8 cellular contexts compared by ENCODE assay signal in the genomic region with DNA sequence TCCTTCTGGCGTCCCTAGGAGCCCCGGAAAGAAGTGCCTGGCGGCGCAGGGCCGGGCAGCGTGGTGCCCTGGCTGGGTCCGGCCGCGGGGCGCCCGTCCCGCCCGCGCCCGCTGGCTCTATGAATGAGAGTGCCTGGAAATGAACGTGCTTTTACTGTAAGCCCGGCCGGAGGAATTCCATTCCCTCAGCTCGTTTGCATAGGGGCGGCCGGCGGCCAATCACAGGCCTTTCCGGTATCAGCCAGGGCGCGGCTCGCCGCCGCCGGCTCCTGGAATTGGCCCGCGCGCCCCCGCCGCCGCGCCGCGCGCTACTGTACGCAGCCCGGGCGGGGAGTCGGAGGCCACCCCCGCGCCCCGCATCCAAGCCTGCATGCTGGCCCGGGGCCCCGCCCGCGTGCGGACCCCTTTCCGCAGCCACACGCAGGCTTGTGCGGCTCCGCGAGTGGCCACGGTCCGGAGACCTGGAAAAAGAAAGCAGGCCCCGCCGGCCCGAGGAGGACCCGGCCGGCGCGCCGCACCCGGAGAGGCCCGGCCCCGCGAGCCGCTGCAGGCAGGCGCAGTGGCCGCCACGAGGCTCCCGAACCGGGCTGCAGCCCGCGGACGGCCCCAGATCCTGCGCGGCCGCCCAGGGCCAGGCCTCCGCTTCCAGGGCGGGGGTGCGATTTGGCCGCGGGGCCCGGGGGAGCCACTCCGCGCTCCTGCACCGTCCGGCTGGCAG.
A peak's percentile ranks its signal among the peaks of the same experiment; 100 is the strongest.
DNase-seq lines count a peak whose midpoint lies in the region; ATAC-seq, FAIRE-seq and TF ChIP-seq lines count a peak whose summit lies in the region.

No MANE protein-coding gene starts in this region.

- intact Hi-C loops in sigmoid colon (cut with DNase I) = loop anchor here (2.0 to 5.0 kb wide), 5 partner anchors 91 to 954 kb away; no protein-coding TSS in a partner anchor

- H3K27me3 ChIP-seq in iPS DF 6.9 (ENCODE audit: control insufficient read depth, insufficient read depth, low read length) = peaks cover 51% of the 10 kb centered on the region
- H3K27me3 ChIP-seq in sigmoid colon = peaks cover 20 to 74% (median 54%) of the 10 kb centered on the region in 3 donors

- no peak for FAIRE-seq in D721Med (lab: Jason Lieb, UNC)

- WGBS in iPS DF 6.9 (ENCODE audit: insufficient coverage, insufficient read length) = no CpG with 5 or more reads among the region's 92 CpGs
- WGBS in sigmoid colon, 2 donors = 0 to 1% methylated on average over 92 of the region's 92 CpGs

- peak overlapping the region; percentile 73 for H3K4me3 ChIP-seq in astrocyte of the spinal cord (ENCODE audit: low read depth, low read length)
- H3K4me3 ChIP-seq in iPS DF 6.9 (ENCODE audit: low read length) = peak overlapping the region; percentile 70; the same call in 1 of the 2 replicates
- peak overlapping the region; percentile 50 to 81 (median 67) for H3K4me3 ChIP-seq in sigmoid colon

- H3K9me3 ChIP-seq in iPS DF 6.9 (ENCODE audit: control insufficient read depth, insufficient read depth, low read length) (no peaks in the 10 kb centered on the region), sigmoid colon (no peaks in the 10 kb centered on the region)

- TF ChIP-seq POLR2A in sigmoid colon (IDR thresholded peaks at IDR 0.05) = peak; percentile 29 to 53

- in situ Hi-C loops in astrocyte of the spinal cord (cut with HindIII; ENCODE audit: low sequenced_read_pairs) = no loop called here

- DNase-seq in NCI-H1930 (lab: John Stamatoyannopoulos, UW) (peak; percentile 63 to 91), T-helper 9 cell (peak; percentile 57), astrocyte of the spinal cord (ENCODE audit: low read depth, low spot score) (peak; percentile 97), iPS DF 6.9 (ENCODE audit: low read depth, low spot score) (no peak), sigmoid colon (peak; percentile 97), D721Med (ENCODE audit: insufficient read length, low spot score) (no peak)

- H3K4me1 ChIP-seq in iPS DF 6.9 (ENCODE audit: control insufficient read depth, insufficient read depth, low read length) (peaks cover 7% of the 10 kb centered on the region), sigmoid colon (peaks cover 0 to 48% (median 46%) of the 10 kb centered on the region in 4 donors)

- ATAC-seq in GM18511 (IDR thresholded peaks at IDR 0.05; ENCODE audit: unreplicated experiment) (peak; percentile 62), HG02973 (IDR thresholded peaks at IDR 0.05; ENCODE audit: unreplicated experiment) (peak; percentile 46)

- TF ChIP-seq EP300 in sigmoid colon (IDR thresholded peaks at IDR 0.05) = peak in 2 of 4 donors; percentile 23 to 30

- H3K36me3 ChIP-seq in iPS DF 6.9 (ENCODE audit: control insufficient read depth, insufficient read depth, low read length) = no peaks in the 10 kb centered on the region
- no peaks in the 10 kb centered on the region for H3K36me3 ChIP-seq in sigmoid colon

- no peak overlapping the region for H3K27ac ChIP-seq in iPS DF 6.9 (ENCODE audit: low read length)
- H3K27ac ChIP-seq in sigmoid colon = peak overlapping the region; percentile 78 to 93 (median 87)

- TF ChIP-seq CTCF in astrocyte of the spinal cord (IDR thresholded peaks at IDR 0.05; ENCODE audit: low read depth, low read length) (no peak), sigmoid colon (IDR thresholded peaks at IDR 0.05) (no peak), D721Med (IDR thresholded peaks at IDR 0.05; ENCODE audit: insufficient read depth, missing control alignments) (no peak)

Comparison
In these comparisons a context has a peak if more than half of its experiments do, and no peak if none do; other contexts are left out.
1. DNase-seq: peak in NCI-H1930 (2 of 2), T-helper 9 cell (single experiment), astrocyte of the spinal cord (single experiment) and sigmoid colon (single experiment); none in iPS DF 6.9 (single experiment) and D721Med (single experiment).
2. Peak in every context shown above with its lines, with median percentiles within 50 percentile points of each other: H3K4me3 ChIP-seq.